Comparison of ENCODE assay signal across 29 cellular contexts in the genomic region with DNA sequence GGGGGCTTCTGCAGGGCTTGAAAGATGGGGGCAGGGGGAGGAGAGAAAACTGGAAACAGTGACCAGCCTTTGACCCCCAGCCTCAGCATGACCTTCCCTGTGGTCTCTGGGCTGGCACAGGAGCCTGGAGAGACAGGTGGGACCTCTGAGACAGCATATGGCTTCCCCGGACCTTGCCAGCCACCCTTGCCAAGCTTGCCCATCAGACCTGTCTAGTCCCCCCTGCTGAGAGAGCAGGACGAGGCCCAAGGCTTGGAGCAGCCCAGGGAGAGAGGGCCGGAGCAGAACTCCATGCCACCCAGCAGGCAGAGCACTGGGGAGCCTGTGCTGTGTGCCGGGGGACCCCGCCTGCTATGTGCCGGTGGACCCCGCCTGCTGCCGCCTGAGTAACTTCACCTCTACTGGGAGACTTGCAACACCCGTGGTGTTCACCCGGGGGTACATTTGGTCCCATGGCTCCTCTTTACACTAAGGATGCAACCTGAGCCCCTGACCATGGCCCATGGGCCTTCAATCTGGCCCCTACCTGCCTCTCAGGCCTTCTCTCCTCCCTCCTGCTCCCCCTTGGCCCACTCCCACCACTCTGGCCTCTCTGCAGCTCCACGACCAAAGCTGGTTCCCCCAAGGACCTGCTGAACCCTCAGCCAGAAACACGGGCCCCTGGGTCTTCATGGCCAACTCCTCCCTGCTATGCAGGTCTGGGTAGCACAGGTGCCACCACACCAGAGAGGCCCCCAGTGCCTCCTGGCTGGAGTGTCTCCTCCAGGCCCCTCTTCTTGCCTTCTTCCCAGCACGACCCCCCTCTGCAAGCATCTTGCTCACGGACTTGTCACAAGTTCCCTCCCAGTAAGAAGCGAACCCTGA. TPM values are rescaled to one million over a fixed set of nuclear protein-coding genes. Genes with fewer than 3 reads are reported as not detected.
A peak's percentile ranks its signal among the peaks of the same experiment; 100 is the strongest.
DNase-seq lines count a peak whose midpoint lies in the region; ATAC-seq lines count a peak whose summit lies in the region.
"Had no signal": no experiment of that assay in that cellular context is flagged by ENCODE, and none has a peak within 500 bp of the region (broad histone marks: within the 10 kb centered on the region; RNA-seq: fewer than 3 reads in every experiment).

No MANE protein-coding gene starts in this region.

- peak; percentile 14 for DNase-seq in D341Med (ENCODE audit: low spot score)
- DNase-seq in H7: peak; percentile 40
- DNase-seq in iPS-NIHi11 (ENCODE audit: low spot score): peak; percentile 3
- peak; percentile 58 for DNase-seq in posterior vena cava (ENCODE audit: low spot score)
- no peak for DNase-seq in NCI-H69 (lab: John Stamatoyannopoulos, UW)
- DNase-seq in NCI-H146 treated with DMSO at 0.1 percent for 48 hours (lab: John Stamatoyannopoulos, UW; ENCODE audit: unreplicated experiment): no peak
- no peak for DNase-seq in activated naive CD4-positive, alpha-beta T cell treated with anti-CD3 and anti-CD28 coated beads, Interleukin-2, amount 50 U/mL, for 16 hours
- DNase-seq: activated CD4-positive, alpha-beta memory T cell treated with anti-CD3 and anti-CD28 coated beads, Interleukin-2, amount 10 ng/mL, durations not matched to agents 7 days and 5 days; activated naive CD4-positive, alpha-beta T cell; activated T-cell treated with anti-CD3 and anti-CD28 coated beads, Interleukin-2, amount 50 U/mL, for 4 hours; brain microvascular endothelial cell; DMS53; esophagus squamous epithelium; GDM1; KBM-7; left ventricle myocardium superior; midbrain; MM.1S; NCI-H1417 treated with DMSO at 0.1 percent for 48 hours; NCI-H2107; NCI-H446; right cardiac atrium; stimulated activated CD4-positive, alpha-beta T cell treated with anti-CD3 and anti-CD28 coated beads, Interleukin-4, amount 100 ng/mL, for 4 hours; upper lobe of right lung had no signal

- H3K27me3 ChIP-seq in H7 (ENCODE audit: control insufficient read depth, insufficient read depth, low read length): no peaks in the 10 kb centered on the region
- H3K27me3 ChIP-seq: BLaER1, brain microvascular endothelial cell, esophagus squamous epithelium, gastroesophageal sphincter, pancreas, upper lobe of right lung had no signal

- no peaks in the 10 kb centered on the region for H3K36me3 ChIP-seq in H7 (replicated peaks; ENCODE audit: control insufficient read depth, insufficient read depth, low read length)
- H3K36me3 ChIP-seq: BLaER1, brain microvascular endothelial cell, esophagus squamous epithelium, upper lobe of right lung had no signal

- intact Hi-C loops in posterior vena cava (cut with DNase I): no loop called here

- no peak for ATAC-seq in HG02642 (IDR thresholded peaks at IDR 0.05; ENCODE audit: poor library complexity, unreplicated experiment)
- ATAC-seq: activated T-cell treated with anti-CD3 and anti-CD28 coated beads, Interleukin-2, amount 50 U/mL, for 4 hours; gastroesophageal sphincter; left ventricle myocardium superior; pancreas; right cardiac atrium; stimulated activated memory B cell treated with anti-CD40 and anti-IgM and Interleukin-4, amounts not matched to agents 10 μg/mL and 1 μg/mL and 100 μg/mL, for 72 hours; upper lobe of right lung had no signal

- no peak overlapping the region for H3K4me3 ChIP-seq in H7 (ENCODE audit: insufficient read depth, low read depth, low read length)
- H3K4me3 ChIP-seq: BLaER1, esophagus squamous epithelium, gastroesophageal sphincter, pancreas, upper lobe of right lung had no signal

RNA-seq across cellular contexts. Expression of gene SLC41A3, which starts 21.1 kb away (rescaled TPM):
- 30.8 and 32.7 TPM in 2 replicates for total RNA-seq in H7 (2014; rRNA removed; shearing (Covaris generic))
- 10 to 100 TPM; 44.7 to 49.0 TPM for total RNA-seq in posterior vena cava

Comparison
In these comparisons a context has a peak if more than half of its experiments do, and no peak if none do; other contexts are left out.
1. DNase-seq: peak in D341Med (single experiment), H7 (single experiment), iPS-NIHi11 (single experiment) and posterior vena cava (single experiment); none in NCI-H69 (single experiment), NCI-H146 treated with DMSO at 0.1 percent for 48 hours (single experiment) and activated naive CD4-positive, alpha-beta T cell treated with anti-CD3 and anti-CD28 coated beads, Interleukin-2, amount 50 U/mL, for 16 hours (single experiment).